8 cellular contexts compared by ENCODE assay signal in the genomic region with DNA sequence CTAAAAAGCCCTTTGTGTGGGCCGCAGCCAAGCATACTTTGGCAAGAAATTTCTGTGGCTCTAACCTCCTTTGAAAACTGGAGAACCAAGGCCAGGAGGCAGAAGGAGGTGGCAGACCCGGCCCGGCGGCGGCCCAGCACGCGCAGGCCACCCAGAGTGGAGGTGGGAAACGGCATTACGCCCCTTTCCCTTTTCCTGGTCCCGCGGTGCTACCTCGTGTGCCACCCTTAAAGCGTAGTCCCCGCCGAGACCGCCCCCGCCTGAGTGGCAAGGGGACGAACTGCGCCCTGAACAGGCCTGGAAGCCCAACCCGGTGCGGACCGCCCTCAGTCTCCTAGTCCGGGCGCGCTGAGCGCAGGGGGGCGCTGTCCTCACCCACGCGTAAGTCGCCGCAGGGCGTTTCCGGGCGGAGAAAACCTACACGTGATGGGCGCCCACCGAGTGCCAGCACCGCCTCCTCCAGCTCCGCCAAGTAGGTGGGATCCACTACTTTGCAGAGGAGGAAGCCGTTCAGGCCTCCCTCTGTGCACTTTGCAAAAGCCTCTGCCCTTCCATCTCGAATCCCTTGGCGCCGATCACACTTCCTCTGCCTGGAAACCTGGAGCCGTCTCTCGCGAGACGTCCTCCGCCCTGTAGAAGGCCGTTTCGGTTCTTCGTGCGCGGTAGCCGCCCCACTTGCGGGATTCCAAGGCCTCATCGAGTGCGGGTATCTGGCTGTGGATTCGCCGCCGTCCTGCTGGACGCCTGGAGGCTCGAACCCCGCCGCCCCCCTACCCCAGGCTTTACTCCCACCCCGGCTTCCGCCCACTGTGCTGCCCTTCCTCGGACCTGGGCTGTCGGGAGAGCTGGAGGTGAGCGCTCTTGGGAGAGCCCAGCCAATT. TPM values are rescaled to one million over a fixed set of nuclear protein-coding genes. Genes with fewer than 3 reads are reported as not detected.
DNase-seq lines count a peak whose midpoint lies in the region.

A gene with protein sequence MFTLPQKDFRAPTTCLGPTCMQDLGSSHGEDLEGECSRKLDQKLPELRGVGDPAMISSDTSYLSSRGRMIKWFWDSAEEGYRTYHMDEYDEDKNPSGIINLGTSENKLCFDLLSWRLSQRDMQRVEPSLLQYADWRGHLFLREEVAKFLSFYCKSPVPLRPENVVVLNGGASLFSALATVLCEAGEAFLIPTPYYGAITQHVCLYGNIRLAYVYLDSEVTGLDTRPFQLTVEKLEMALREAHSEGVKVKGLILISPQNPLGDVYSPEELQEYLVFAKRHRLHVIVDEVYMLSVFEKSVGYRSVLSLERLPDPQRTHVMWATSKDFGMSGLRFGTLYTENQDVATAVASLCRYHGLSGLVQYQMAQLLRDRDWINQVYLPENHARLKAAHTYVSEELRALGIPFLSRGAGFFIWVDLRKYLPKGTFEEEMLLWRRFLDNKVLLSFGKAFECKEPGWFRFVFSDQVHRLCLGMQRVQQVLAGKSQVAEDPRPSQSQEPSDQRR (plus strand): TSS at position 420 of the 881 bp plus-strand sequence. CDS start 1,358 bp downstream, outside the sequence.

- no peaks in the 10 kb centered on the region for H4K20me1 ChIP-seq in GM23248 (ENCODE audit: insufficient read depth)

- peaks cover 8% of the 10 kb centered on the region for H3F3A ChIP-seq in GM23248 (ENCODE audit: insufficient read depth)

- no peaks in the 10 kb centered on the region for H3K27me3 ChIP-seq in GM23248 (replicated peaks; ENCODE audit: insufficient read depth)

- H3K79me2 ChIP-seq in GM23248 (ENCODE audit: insufficient read depth), result no peaks in the 10 kb centered on the region

- H3K4me1 ChIP-seq in GM23248 (ENCODE audit: insufficient read depth), result 0 out of 2 replicates have a peak, but pooled peaks cover 6% of the 10 kb centered on the region

- no peaks in the 10 kb centered on the region for H3K9me2 ChIP-seq in GM23248 (ENCODE audit: insufficient read depth)

- peak within 1 kb of the TSS; percentile 96 for H2AFZ ChIP-seq in GM23248

- in situ Hi-C loops in GM23248 (cut with MboI), result no loop called here

- DNase-seq in ELF-1 (ENCODE audit: low read depth, low spot score) (peak; percentile 96), GM23248 (peak; percentile 97), LHCN-M2 (ENCODE audit: low read depth) (peak; percentile 90), SK-N-MC (ENCODE audit: low read depth, low spot score) (no peak), germinal center (ENCODE audit: low spot score) (peak; percentile 91), nucleus accumbens (lab: John Stamatoyannopoulos, UW) (peak in 55 of 56 donors; percentile 42 to 93 (median 82)), substantia nigra (lab: John Stamatoyannopoulos, UW) (peak; percentile 43 to 93 (median 83))
- peak; percentile 85 for DNase-seq in activated naive CD4-positive, alpha-beta T cell treated with anti-CD3 and anti-CD28 coated beads, Interleukin-2, amount 50 U/mL, for 16 hours

- 1 to 2% methylated on average over 57 to 69 of the region's 69 CpGs for WGBS in GM23248 (ENCODE audit: low coverage in 1 of 2, low lambda C conversion rate in 2 of 2, missing lambda C conversion rate in 2 of 2), 2 experiments

- H3K4me3 ChIP-seq in GM23248 (peak within 1 kb of the TSS; percentile 96), SK-N-MC (peak within 1 kb of the TSS; percentile 77)

- no peaks in the 10 kb centered on the region for H3K36me3 ChIP-seq in GM23248 (ENCODE audit: low read depth)
- no peaks in the 10 kb centered on the region for H3K36me3 ChIP-seq in SK-N-MC (ENCODE audit: insufficient read depth, low read length)

- H3K9ac ChIP-seq in GM23248, result peak within 1 kb of the TSS; percentile 98
- H3K9ac ChIP-seq in SK-N-MC (ENCODE audit: insufficient read length), result peak within 1 kb of the TSS; percentile 67

- H3K4me2 ChIP-seq in GM23248 (ENCODE audit: unreplicated experiment), result peak within 1 kb of the TSS; percentile 94

- no peaks in the 10 kb centered on the region for H3K9me3 ChIP-seq in GM23248 (ENCODE audit: low read depth)
- H3K9me3 ChIP-seq in SK-N-MC (ENCODE audit: low read depth, low read length), result no peaks in the 10 kb centered on the region

- H3K27ac ChIP-seq in GM23248 (peak within 1 kb of the TSS; percentile 95), SK-N-MC (peak within 1 kb of the TSS; percentile 69), substantia nigra (ENCODE audit: low read depth, low read length, poor library complexity, severe bottlenecking) (peak within 1 kb of the TSS; percentile 67)

RNA-seq across cellular contexts. Expression of the gene that starts here (rescaled TPM):
- total RNA-seq in GM23248 (2014; rRNA removed; shearing (Covaris generic)), result 10.0 and 13.3 TPM in 2 replicates
- 10.3 and 13.7 TPM in 2 replicates for polyA plus RNA-seq in GM23248 (2016; fragmentation: Nextera tagmentation; extraction: Ambion mirVana)
- 10.9 and 14.6 TPM in 2 replicates for total RNA-seq in LHCN-M2 (2014; rRNA removed)
- 6.6 TPM for polyA plus RNA-seq in LHCN-M2 (2012)
